ENCODE assay signal across 1 cellular context in the genomic region with DNA sequence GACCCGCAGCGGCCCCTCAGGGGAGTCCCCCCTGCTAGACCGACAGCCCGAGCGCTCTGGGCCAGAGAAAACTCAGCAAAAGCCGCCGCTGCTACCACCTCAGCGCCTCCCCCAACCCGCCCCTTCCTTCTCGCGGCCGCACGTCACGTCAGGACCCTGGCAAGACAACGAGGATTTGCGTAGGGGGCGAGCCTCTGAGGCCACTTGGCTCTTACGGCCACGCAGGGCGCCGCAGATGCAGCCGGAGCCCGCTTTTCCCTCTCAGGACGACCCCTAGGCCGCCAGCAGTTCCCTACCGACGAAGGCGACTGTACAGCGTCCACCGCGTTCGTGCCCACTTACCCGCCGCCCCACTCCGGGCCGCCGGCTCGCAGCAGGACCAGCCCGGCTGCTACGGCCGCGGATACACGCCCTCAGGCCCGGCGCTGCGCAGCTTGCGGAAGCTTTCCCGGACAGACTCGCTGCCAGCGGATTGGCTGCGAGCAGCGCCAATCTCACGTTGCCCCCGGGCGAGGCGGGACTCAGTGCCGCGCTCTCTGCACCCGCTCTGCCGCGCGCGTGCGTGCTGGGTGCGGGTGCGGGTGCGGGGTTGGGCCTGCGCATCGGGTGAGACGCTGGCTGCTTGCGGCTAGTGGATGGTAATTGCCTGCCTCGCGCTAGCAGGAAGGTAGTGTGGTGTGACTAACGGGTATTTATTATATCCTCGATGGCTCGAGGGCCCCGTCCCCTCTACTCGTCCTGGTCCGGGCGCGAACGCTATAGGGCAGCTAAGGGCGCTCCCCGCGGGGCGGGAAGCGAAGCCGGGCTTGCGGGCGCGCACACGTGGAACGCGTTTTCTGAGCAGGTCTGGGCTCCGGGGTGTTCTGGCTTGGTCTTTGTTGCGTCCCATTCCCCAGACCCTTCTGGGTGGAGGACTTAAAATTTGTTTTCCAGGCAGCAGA.
TF ChIP-seq lines count a peak whose summit lies in the region.

A gene with protein sequence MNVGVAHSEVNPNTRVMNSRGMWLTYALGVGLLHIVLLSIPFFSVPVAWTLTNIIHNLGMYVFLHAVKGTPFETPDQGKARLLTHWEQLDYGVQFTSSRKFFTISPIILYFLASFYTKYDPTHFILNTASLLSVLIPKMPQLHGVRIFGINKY (minus strand): TSS at position 413 of the 941 bp plus-strand sequence. CDS start 1,744 bp downstream, outside the sequence.
A gene (plus strand): TSS at position 524 of the 941 bp plus-strand sequence. CDS start 7,360 bp downstream, outside the sequence.

TF ChIP-seq in WTC11, 78 proteins besides CTCF, POLR2A, EP300 and RAD21 (continued from another document):
- TF ChIP-seq, protein P1, sequence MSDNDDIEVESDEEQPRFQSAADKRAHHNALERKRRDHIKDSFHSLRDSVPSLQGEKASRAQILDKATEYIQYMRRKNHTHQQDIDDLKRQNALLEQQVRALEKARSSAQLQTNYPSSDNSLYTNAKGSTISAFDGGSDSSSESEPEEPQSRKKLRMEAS (CRISPR knock-in tag; IDR thresholded peaks at IDR 0.05): peak; percentile 96
- no peak for TF ChIP-seq GTF2I (CRISPR knock-in tag; conservative IDR thresholded peaks at IDR 0.05)
TF ChIP-seq in WTC11: peak in this region for 35.
